ENCODE assay signal across 19 cellular contexts in genomic region chr3:74564560-74564959, GRCh38. TPM values are rescaled to one million over a fixed set of nuclear protein-coding genes. Genes with fewer than 3 reads are reported as not detected.
DNase-seq lines count a peak whose midpoint lies in the region; ATAC-seq and TF ChIP-seq lines count a peak whose summit lies in the region.
"Had no signal": no experiment of that assay in that cellular context is flagged by ENCODE, and none has a peak within 500 bp of the region (broad histone marks: within the 10 kb centered on the region; RNA-seq: fewer than 3 reads in every experiment).

No MANE protein-coding gene starts in this region.

- H3K9me2 ChIP-seq in MM.1S (replicated peaks; ENCODE audit: insufficient read depth, low read length), result no peaks in the 10 kb centered on the region
- H3K9me2 ChIP-seq: SK-N-SH had no signal

- no peaks in the 10 kb centered on the region for H3K4me1 ChIP-seq in MM.1S (ENCODE audit: low read length)
- H3K4me1 ChIP-seq in upper lobe of left lung, result no peaks in the 10 kb centered on the region

- H3K27me3 ChIP-seq in MM.1S (replicated peaks; ENCODE audit: insufficient read depth, low read length), result no peaks in the 10 kb centered on the region
- H3K27me3 ChIP-seq in upper lobe of left lung, result no peaks in the 10 kb centered on the region

- H3K4me3 ChIP-seq in MM.1S (ENCODE audit: low read length) (no peak overlapping the region), upper lobe of left lung (no peak overlapping the region)

- no peak for TF ChIP-seq POLR2A in upper lobe of left lung (IDR thresholded peaks at IDR 0.05)

- WGBS in upper lobe of left lung, 2 donors, result 83 to 99% methylated on average over 3 of the region's 3 CpGs

- no peak overlapping the region for H3K4me2 ChIP-seq in MM.1S (ENCODE audit: low read depth, low read length)
- H3K4me2 ChIP-seq: SK-N-SH had no signal

- H3K4me3 Mint-ChIP-seq in HFFc6, result peak overlapping the region; percentile 18; the same call in 1 of the 2 replicates

- no peak overlapping the region for H2AFZ ChIP-seq in MM.1S (ENCODE audit: low read length)

- H3K27ac ChIP-seq in MM.1S (ENCODE audit: low read length) (no peak overlapping the region), upper lobe of left lung (no peak overlapping the region)
- H3K27ac ChIP-seq: C4-2B had no signal

- no peaks in the 10 kb centered on the region for H3K9me3 Mint-ChIP-seq in HFFc6

- H3K9me3 ChIP-seq in MM.1S (replicated peaks; ENCODE audit: insufficient read depth, low read length) (no peaks in the 10 kb centered on the region), upper lobe of left lung (peaks cover 0 to 3% (median 1%) of the 10 kb centered on the region in 4 donors)
- H3K9me3 ChIP-seq: SK-N-SH had no signal

- peak overlapping the region; percentile 31; the same call in 1 of the 2 replicates for H3K27ac Mint-ChIP-seq in HFFc6

- no peaks in the 10 kb centered on the region for H3K79me2 ChIP-seq in MM.1S (ENCODE audit: low read length)

- H3K9ac ChIP-seq in MM.1S (ENCODE audit: low read length), result no peak overlapping the region
- H3K9ac ChIP-seq: SK-N-SH had no signal

- ATAC-seq in upper lobe of left lung (ENCODE audit: low FRiP score in 2 of 2), result no peak

- H3K36me3 Mint-ChIP-seq in HFFc6 (ENCODE audit: low read depth), result peaks cover 16% of the 10 kb centered on the region; the same call in 1 of the 2 replicates

- H3K36me3 ChIP-seq in MM.1S (replicated peaks; ENCODE audit: insufficient read depth, low read length) (no peaks in the 10 kb centered on the region), upper lobe of left lung (no peaks in the 10 kb centered on the region)

- DNase-seq in HFFc6 (peak; percentile 8), fibroblast of gingiva (ENCODE audit: low read depth) (peak; percentile 14), middle frontal gyrus (ENCODE audit: extremely low spot score, low spot score) (peak; percentile 13), MM.1S (no peak), upper lobe of left lung (no peak), activated T-cell treated with anti-CD3 and anti-CD28 coated beads for 4 hours (no peak), SW 1271 (lab: John Stamatoyannopoulos, UW) (no peak)
- DNase-seq: AML-193; GDM1; Kasumi-1; NCI-H1092; NCI-H1436 treated with DMSO at 0.1 percent for 48 hours; NCI-H1930; NCI-H510A; NCI-H774; NK-92 treated with Interleukin-12 subunit alpha and Interleukin-12 subunit beta, amount 100 ng/mL, for 24 hours; SIG-M5; SK-N-SH had no signal

- no peaks in the 10 kb centered on the region for H3F3A ChIP-seq in MM.1S (ENCODE audit: insufficient read depth, low read length)

- TF ChIP-seq EP300 in upper lobe of left lung (IDR thresholded peaks at IDR 0.05), result no peak

- TF ChIP-seq CTCF in HFFc6 (IDR thresholded peaks at IDR 0.05) (no peak), MM.1S (IDR thresholded peaks at IDR 0.05; ENCODE audit: low read length) (no peak), upper lobe of left lung (IDR thresholded peaks at IDR 0.05) (no peak)

- no peaks in the 10 kb centered on the region; the same call in 1 of the 2 replicates for H3K27me3 Mint-ChIP-seq in HFFc6 (ENCODE audit: insufficient read depth)

- peaks cover 36% of the 10 kb centered on the region for H3K4me1 Mint-ChIP-seq in HFFc6 (ENCODE audit: low read depth)

- no peaks in the 10 kb centered on the region for H4K20me1 ChIP-seq in MM.1S (ENCODE audit: insufficient read depth, low read length)

RNA-seq across cellular contexts. Expression of gene CNTN3, which starts 49.9 kb away (rescaled TPM):
- total RNA-seq in HFFc6 (2021; fragmentation: NEBNext Ultra II Directional; extraction: Animal tissue kit (Norgen Biotek cat#: 25700)), result 10 to 100 TPM in 5 of 6 experiments, 1 to 10 TPM in 1; 9.8 to 14.6 (median 12.3) TPM
- 1 to 10 TPM in 4 of 6 donors, under 1 TPM in 2; 0.55 to 5.2 (median 1.2) TPM for total RNA-seq in upper lobe of left lung

Comparison
In these comparisons a context has a peak if more than half of its experiments do, and no peak if none do; other contexts are left out.
1. DNase-seq: peak in HFFc6 (single experiment), fibroblast of gingiva (single experiment) and middle frontal gyrus (single experiment); none in MM.1S (single experiment), upper lobe of left lung (0 of 2), activated T-cell treated with anti-CD3 and anti-CD28 coated beads for 4 hours (single experiment) and SW 1271 (0 of 2).